11 cellular contexts compared by ENCODE assay signal in genomic region chr19:3504723-3505122, GRCh38. TPM values are rescaled to one million over a fixed set of nuclear protein-coding genes. Genes with fewer than 3 reads are reported as not detected.
A peak's percentile ranks its signal among the peaks of the same experiment; 100 is the strongest.
DNase-seq lines count a peak whose midpoint lies in the region; ATAC-seq and TF ChIP-seq lines count a peak whose summit lies in the region.
"Had no signal": no experiment of that assay in that cellular context is flagged by ENCODE, and none has a peak within 500 bp of the region (broad histone marks: within the 10 kb centered on the region; RNA-seq: fewer than 3 reads in every experiment).

No MANE protein-coding gene starts in this region.

- no peaks in the 10 kb centered on the region for H3K27me3 ChIP-seq in CD4-positive, alpha-beta memory T cell (ENCODE audit: insufficient read depth, low read length)
- H3K27me3 ChIP-seq in mesendoderm (ENCODE audit: insufficient read depth, low read length, poor library complexity): no peaks in the 10 kb centered on the region
- H3K27me3 ChIP-seq: dorsolateral prefrontal cortex had no signal

- no peak overlapping the region for H4K8ac ChIP-seq in mesendoderm (ENCODE audit: low read depth, low read length)

- H3K79me1 ChIP-seq in mesendoderm (ENCODE audit: low read length): peaks cover 15% of the 10 kb centered on the region

- H3K4me1 Mint-ChIP-seq in CD4-positive, alpha-beta memory T cell: peaks cover 34 to 57% (median 43%) of the 10 kb centered on the region in 4 donors
- H3K4me1 Mint-ChIP-seq in IgD-negative memory B cell: peaks cover 17 to 25% (median 22%) of the 10 kb centered on the region in 3 donors
- H3K4me1 Mint-ChIP-seq in activated CD8-positive, alpha-beta T cell treated with anti-CD3 and anti-CD28 coated beads, Interleukin-2, amount 10 ng/mL, durations not matched to agents 7 days and 5 days (ENCODE audit: low read depth): peaks cover 53% of the 10 kb centered on the region

- H3K4me1 ChIP-seq in CD4-positive, alpha-beta memory T cell (ENCODE audit: insufficient read depth, low read length): peaks cover 47% of the 10 kb centered on the region
- H3K4me1 ChIP-seq in mesendoderm (ENCODE audit: control insufficient read depth, low read depth, low read length): peaks cover 1% of the 10 kb centered on the region
- H3K4me1 ChIP-seq in mucosa of descending colon (ENCODE audit: low read depth): peaks cover 22% of the 10 kb centered on the region
- H3K4me1 ChIP-seq: parathyroid adenoma had no signal

- no peaks in the 10 kb centered on the region for H3K36me3 ChIP-seq in CD4-positive, alpha-beta memory T cell (ENCODE audit: insufficient read depth, low read length)
- no peaks in the 10 kb centered on the region for H3K36me3 ChIP-seq in mesendoderm (ENCODE audit: control insufficient read depth, insufficient read depth, low read length)
- H3K36me3 ChIP-seq in mucosa of descending colon (ENCODE audit: low read depth): no peaks in the 10 kb centered on the region

- no peak overlapping the region for H2BK15ac ChIP-seq in mesendoderm (replicated peaks; ENCODE audit: low read depth)

- H3K27me3 Mint-ChIP-seq in CD4-positive, alpha-beta memory T cell: no peaks in the 10 kb centered on the region
- H3K27me3 Mint-ChIP-seq in IgD-negative memory B cell: no peaks in the 10 kb centered on the region
- no peaks in the 10 kb centered on the region for H3K27me3 Mint-ChIP-seq in activated CD8-positive, alpha-beta T cell treated with anti-CD3 and anti-CD28 coated beads, Interleukin-2, amount 10 ng/mL, durations not matched to agents 7 days and 5 days (ENCODE audit: low read depth)

- H3K79me2 ChIP-seq in mesendoderm (ENCODE audit: control insufficient read depth, insufficient read depth, low read length): peaks cover 28% of the 10 kb centered on the region

- CTCF ChIA-PET in CD4-positive, alpha-beta memory T cell (lab: Charles Lee; ENCODE audit: partially characterized antibody): interaction anchor here (0.8 to 1.3 kb wide), 3 partner anchors 19 to 84 kb away, joined by 3 to 4 read pairs (median 3); no protein-coding TSS in a partner anchor
- CTCF ChIA-PET in activated CD8-positive, alpha-beta T cell treated with anti-CD3 and anti-CD28 coated beads, Interleukin-2, amount 10 ng/mL, durations not matched to agents 7 days and 5 days (lab: Charles Lee): interaction anchor here (10.1 kb wide), 1 partner anchor 19 kb away, joined by 62 read pairs; the partner anchor contains the start of gene SMIM44

- H3K4me2 ChIP-seq in mesendoderm (ENCODE audit: low read length): no peak overlapping the region

- no peaks in the 10 kb centered on the region for H3K9me3 ChIP-seq in CD4-positive, alpha-beta memory T cell (ENCODE audit: control insufficient read depth in 1 of 2, low read length in 2 of 2)
- H3K9me3 ChIP-seq in mucosa of descending colon: no peaks in the 10 kb centered on the region

- intact Hi-C loops in CD4-positive, alpha-beta memory T cell (cut with micrococcal nuclease): loop anchor here (5.0 kb wide), 1 partner anchor 68 kb away; the partner anchor contains the start of gene HMG20B
- intact Hi-C loops in mucosa of descending colon (cut with DNase I, micrococcal nuclease): no loop called here

- no peak overlapping the region for H2BK120ac ChIP-seq in mesendoderm (ENCODE audit: low read depth, low read length)

- no peak overlapping the region for H2AK5ac ChIP-seq in mesendoderm (ENCODE audit: low read length)

- no peak overlapping the region for H3K23ac ChIP-seq in mesendoderm (ENCODE audit: low read length)

- peak overlapping the region in 7 of 8 donors; percentile 64 to 96 (median 91) for H3K4me3 Mint-ChIP-seq in CD4-positive, alpha-beta memory T cell
- H3K4me3 Mint-ChIP-seq in IgD-negative memory B cell: peak overlapping the region in 3 of 4 donors; percentile 18 to 96 (median 92)
- peak overlapping the region; percentile 82 for H3K4me3 Mint-ChIP-seq in activated CD8-positive, alpha-beta T cell treated with anti-CD3 and anti-CD28 coated beads, Interleukin-2, amount 10 ng/mL, durations not matched to agents 7 days and 5 days

- POLR2A ChIA-PET in CD4-positive, alpha-beta memory T cell (lab: Charles Lee; ENCODE audit: partially characterized antibody): interaction anchor here (0.6 to 1.0 kb wide), 3 partner anchors 8 to 468 kb away, joined by 3 to 4 read pairs (median 4); partner anchors contain the start of gene MFSD12
- POLR2A ChIA-PET in activated CD8-positive, alpha-beta T cell treated with anti-CD3 and anti-CD28 coated beads, Interleukin-2, amount 10 ng/mL, durations not matched to agents 7 days and 5 days (lab: Charles Lee): interaction anchor here (0.7 to 1.1 kb wide), 2 partner anchors 128 to 554 kb away, joined by 3 read pairs; no protein-coding TSS in a partner anchor

- H3K4me3 ChIP-seq in CD4-positive, alpha-beta memory T cell (ENCODE audit: low read length in 2 of 2): no peak overlapping the region
- H3K4me3 ChIP-seq in mesendoderm (ENCODE audit: low read length): no peak overlapping the region
- no peak overlapping the region for H3K4me3 ChIP-seq in mucosa of descending colon

- no CpG with 5 or more reads among the region's 5 CpGs for WGBS in mesendoderm (ENCODE audit: extremely low coverage, insufficient coverage, low lambda C conversion rate)

- no peak overlapping the region for H3K27ac ChIP-seq in CD4-positive, alpha-beta memory T cell (ENCODE audit: low read depth, low read length)
- no peak overlapping the region for H3K27ac ChIP-seq in mesendoderm (ENCODE audit: low read depth, low read length)

- no peak overlapping the region for H3K4ac ChIP-seq in mesendoderm (ENCODE audit: low read depth, low read length)

- no peak overlapping the region for H4K5ac ChIP-seq in mesendoderm (ENCODE audit: low read length)

- H3K56ac ChIP-seq in mesendoderm (ENCODE audit: low read length): peak overlapping the region; percentile 1

- no peak for DNase-seq in CD4-positive, alpha-beta memory T cell
- no peak for DNase-seq in activated CD8-positive, alpha-beta T cell treated with anti-CD3 and anti-CD28 coated beads, Interleukin-2, amount 10 ng/mL, durations not matched to agents 7 days and 5 days
- DNase-seq in mesendoderm (peak; percentile 58), ureter (ENCODE audit: low spot score) (no peak), mucosa of descending colon (no peak), SHP77 (lab: John Stamatoyannopoulos, UW) (no peak)
- DNase-seq: dorsolateral prefrontal cortex, SIG-M5 had no signal

- H3K36me3 Mint-ChIP-seq in CD4-positive, alpha-beta memory T cell: peaks cover 6 to 27% of the 10 kb centered on the region in 2 donors
- peaks cover 2% of the 10 kb centered on the region for H3K36me3 Mint-ChIP-seq in IgD-negative memory B cell
- H3K36me3 Mint-ChIP-seq in activated CD8-positive, alpha-beta T cell treated with anti-CD3 and anti-CD28 coated beads, Interleukin-2, amount 10 ng/mL, durations not matched to agents 7 days and 5 days (ENCODE audit: low read depth): peaks cover 30% of the 10 kb centered on the region

- no peak overlapping the region for H2BK5ac ChIP-seq in mesendoderm (ENCODE audit: low read length)

- TF ChIP-seq CTCF in mucosa of descending colon (IDR thresholded peaks at IDR 0.05): no peak

- H3K9ac ChIP-seq in mesendoderm (ENCODE audit: low read length): no peak overlapping the region
- H3K9ac ChIP-seq: parathyroid adenoma had no signal

- ATAC-seq in activated CD8-positive, alpha-beta T cell treated with anti-CD3 and anti-CD28 coated beads, Interleukin-2, amount 10 ng/mL, durations not matched to agents 7 days and 5 days: no peak
- no peak for ATAC-seq in GM18907 (IDR thresholded peaks at IDR 0.05; ENCODE audit: unreplicated experiment)
- ATAC-seq in mucosa of descending colon: no peak

- H3K9me3 Mint-ChIP-seq in CD4-positive, alpha-beta memory T cell: peaks cover 0 to 6% (median 0%) of the 10 kb centered on the region in 8 donors
- no peaks in the 10 kb centered on the region for H3K9me3 Mint-ChIP-seq in IgD-negative memory B cell
- H3K9me3 Mint-ChIP-seq in activated CD8-positive, alpha-beta T cell treated with anti-CD3 and anti-CD28 coated beads, Interleukin-2, amount 10 ng/mL, durations not matched to agents 7 days and 5 days (ENCODE audit: insufficient read depth): no peaks in the 10 kb centered on the region

- no peak overlapping the region for H3K18ac ChIP-seq in mesendoderm (ENCODE audit: low read length)

- H3K27ac Mint-ChIP-seq in CD4-positive, alpha-beta memory T cell: peak overlapping the region; percentile 86 to 99 (median 97)
- H3K27ac Mint-ChIP-seq in IgD-negative memory B cell: peak overlapping the region in 2 of 3 donors; percentile 47 to 86
- peak overlapping the region; percentile 99 for H3K27ac Mint-ChIP-seq in activated CD8-positive, alpha-beta T cell treated with anti-CD3 and anti-CD28 coated beads, Interleukin-2, amount 10 ng/mL, durations not matched to agents 7 days and 5 days

RNA-seq across cellular contexts. Expression of gene FZR1, which starts 1.4 kb away (rescaled TPM):
- total RNA-seq in CD4-positive, alpha-beta memory T cell: 10 to 100 TPM; 73.3 to 73.7 TPM
- polyA plus RNA-seq in CD4-positive, alpha-beta memory T cell: 10 to 100 TPM in 1 of 2 donors, 1 to 10 TPM in 1; 7.1 to 16.0 TPM
- polyA plus RNA-seq in IgD-negative memory B cell: 19.2 TPM
- 10 to 100 TPM; 72.7 to 81.6 TPM for total RNA-seq in activated CD8-positive, alpha-beta T cell treated with anti-CD3 and anti-CD28 coated beads, Interleukin-2, amount 10 ng/mL, durations not matched to agents 7 days and 5 days
- polyA plus RNA-seq in mesendoderm (2013, experiment 1 of 2): 20.3 TPM
- polyA plus RNA-seq in mesendoderm (2013, experiment 2 of 2): 21.8 TPM
- total RNA-seq in ureter (58.8 TPM), mucosa of descending colon (10 to 100 TPM; 35.9 to 59.6 (median 46.4) TPM)

RNA-seq across cellular contexts. Expression of gene DOHH, which starts 4.2 kb away (rescaled TPM):
- total RNA-seq in CD4-positive, alpha-beta memory T cell: 1 to 10 TPM; 8.3 TPM
- 10 to 100 TPM in 1 of 2 donors, 1 to 10 TPM in 1; 3.1 to 13.0 TPM for polyA plus RNA-seq in CD4-positive, alpha-beta memory T cell
- polyA plus RNA-seq in IgD-negative memory B cell: 16.3 TPM
- total RNA-seq in activated CD8-positive, alpha-beta T cell treated with anti-CD3 and anti-CD28 coated beads, Interleukin-2, amount 10 ng/mL, durations not matched to agents 7 days and 5 days: 10 to 100 TPM; 14.6 to 16.1 TPM
- 9.3 TPM for polyA plus RNA-seq in mesendoderm (2013, experiment 1 of 2)
- 9.4 TPM for polyA plus RNA-seq in mesendoderm (2013, experiment 2 of 2)
- 7.1 TPM for total RNA-seq in ureter
- 10 to 100 TPM in 2 of 3 donors, 1 to 10 TPM in 1; 7.6 to 11.1 (median 10.4) TPM for total RNA-seq in mucosa of descending colon

RNA-seq across cellular contexts. Expression of gene SMIM44, which starts 21.5 kb away (rescaled TPM):
- not detected for total RNA-seq in CD4-positive, alpha-beta memory T cell
- polyA plus RNA-seq in CD4-positive, alpha-beta memory T cell: not detected
- not detected for polyA plus RNA-seq in IgD-negative memory B cell
- not detected for total RNA-seq in activated CD8-positive, alpha-beta T cell treated with anti-CD3 and anti-CD28 coated beads, Interleukin-2, amount 10 ng/mL, durations not matched to agents 7 days and 5 days
- not detected for polyA plus RNA-seq in mesendoderm (2013, experiment 1 of 2)
- polyA plus RNA-seq in mesendoderm (2013, experiment 2 of 2): not detected
- not detected for total RNA-seq in ureter
- total RNA-seq in mucosa of descending colon: 1 to 10 TPM; 1.1 to 5.5 (median 5.5) TPM

RNA-seq across cellular contexts. Expression of gene SMIM24, which starts 24.4 kb away (rescaled TPM):
- total RNA-seq in CD4-positive, alpha-beta memory T cell: not detected
- polyA plus RNA-seq in CD4-positive, alpha-beta memory T cell: not detected
- not detected for polyA plus RNA-seq in IgD-negative memory B cell
- 1 to 10 TPM; 2.5 to 3.5 TPM for total RNA-seq in activated CD8-positive, alpha-beta T cell treated with anti-CD3 and anti-CD28 coated beads, Interleukin-2, amount 10 ng/mL, durations not matched to agents 7 days and 5 days
- polyA plus RNA-seq in mesendoderm (2013, experiment 1 of 2): 6.4 TPM
- 5.3 TPM for polyA plus RNA-seq in mesendoderm (2013, experiment 2 of 2)
- not detected for total RNA-seq in ureter
- total RNA-seq in mucosa of descending colon: 10 to 100 TPM in 2 of 3 donors, 1 to 10 TPM in 1; 8.5 to 62.5 (median 41.8) TPM

RNA-seq across cellular contexts. Expression of gene TEKTIP1, which starts 34.3 kb away (rescaled TPM):
- total RNA-seq in CD4-positive, alpha-beta memory T cell: 10 to 100 TPM in 1 of 2 experiments, 1 to 10 TPM in 1; 8.1 to 10.6 TPM
- polyA plus RNA-seq in CD4-positive, alpha-beta memory T cell: under 1 TPM in 1 of 2 donors, not detected in 1; 0.55 TPM
- polyA plus RNA-seq in IgD-negative memory B cell: not detected
- 1 to 10 TPM; 8.3 to 9.4 TPM for total RNA-seq in activated CD8-positive, alpha-beta T cell treated with anti-CD3 and anti-CD28 coated beads, Interleukin-2, amount 10 ng/mL, durations not matched to agents 7 days and 5 days
- 0.11 TPM for polyA plus RNA-seq in mesendoderm (2013, experiment 1 of 2)
- polyA plus RNA-seq in mesendoderm (2013, experiment 2 of 2): 0.38 TPM
- total RNA-seq in ureter (6.4 TPM), mucosa of descending colon (1 to 10 TPM; 3.2 to 6.0 (median 3.4) TPM)
